In genomic region chr4:21577066-21577465, GRCh38 we compare ENCODE assay signal across 5 cellular contexts.
"Had no signal": no experiment of that assay in that cellular context is flagged by ENCODE, and none has a peak within 500 bp of the region (broad histone marks: within the 10 kb centered on the region; RNA-seq: fewer than 3 reads in every experiment).

No MANE protein-coding gene starts in this region.

- H3K4me3 ChIP-seq: GM23248, HAP-1 had no signal

- DNase-seq: GM23248, GOT3, H7, HFFc6 had no signal
